Comparison of ENCODE assay signal across 13 cellular contexts in the genomic region with DNA sequence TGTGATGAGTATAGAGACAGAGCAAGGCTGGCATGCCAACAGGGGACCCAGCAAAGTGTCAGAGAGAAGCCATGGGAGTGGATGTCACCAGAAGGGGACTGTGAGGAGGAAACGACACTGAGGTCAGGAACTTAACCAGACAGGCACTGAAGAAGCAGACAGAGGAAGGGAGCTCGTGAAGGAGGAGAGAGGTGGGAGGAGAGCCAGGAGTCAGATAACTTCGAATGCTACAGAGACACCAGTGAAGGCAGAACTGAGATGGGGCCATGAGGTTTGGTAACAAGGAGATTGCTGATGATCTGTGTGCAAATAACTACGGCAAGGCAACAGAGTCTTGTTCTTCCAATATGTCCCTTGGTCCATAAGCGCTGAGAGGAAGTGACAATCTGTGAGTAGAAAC.
DNase-seq lines count a peak whose midpoint lies in the region; ATAC-seq and TF ChIP-seq lines count a peak whose summit lies in the region.
"Had no signal": no experiment of that assay in that cellular context is flagged by ENCODE, and none has a peak within 500 bp of the region (broad histone marks: within the 10 kb centered on the region; RNA-seq: fewer than 3 reads in every experiment).

No MANE protein-coding gene starts in this region.

- TF ChIP-seq CTCF in HFFc6 (IDR thresholded peaks at IDR 0.05) = no peak
- no peak for TF ChIP-seq CTCF in mammary epithelial cell (conservative IDR thresholded peaks at IDR 0.05 in 1 of 2, IDR thresholded peaks at IDR 0.05 in 1 of 2; ENCODE audit: extremely low read depth in 1 of 2, insufficient read depth in 1 of 2, low read depth in 1 of 2, low read length in 2 of 2)
- no peak for TF ChIP-seq CTCF in mesothelial cell of epicardium (IDR thresholded peaks at IDR 0.05; ENCODE audit: unreplicated experiment)
- no peak for TF ChIP-seq CTCF in thoracic aorta (IDR thresholded peaks at IDR 0.05)
- no peak for TF ChIP-seq CTCF in dorsolateral prefrontal cortex (IDR thresholded peaks at IDR 0.05 in 54 of 56, conservative IDR thresholded peaks at IDR 0.05 in 2 of 56; ENCODE audit: low read depth in 1 of 56, partially characterized antibody in 56 of 56)

- H3K9me3 ChIP-seq in mammary epithelial cell (replicated peaks; ENCODE audit: insufficient read depth, low read length) (no peaks in the 10 kb centered on the region), thoracic aorta (no peaks in the 10 kb centered on the region)

- no peaks in the 10 kb centered on the region for H3K36me3 ChIP-seq in mammary epithelial cell (ENCODE audit: insufficient read depth, low read length)
- no peaks in the 10 kb centered on the region for H3K36me3 ChIP-seq in thoracic aorta

- in situ Hi-C loops in mammary epithelial cell (cut with MboI; ENCODE audit: low sequenced_read_pairs in 2 of 2) = no loop called here

- H2AFZ ChIP-seq in mammary epithelial cell (ENCODE audit: low read depth, low read length) = peak overlapping the region; percentile 15

- no peaks in the 10 kb centered on the region for H3K79me2 ChIP-seq in mammary epithelial cell (ENCODE audit: insufficient read depth, low read length)

- CTCF ChIA-PET in mammary epithelial cell (lab: Charles Lee; ENCODE audit: low non-redundant PET) = interaction anchor here (1.0 kb wide), 1 partner anchor 99 kb away, joined by 8 read pairs; no protein-coding TSS in a partner anchor

- H3K9ac ChIP-seq in mammary epithelial cell (ENCODE audit: insufficient read depth, low read length) = no peak overlapping the region

- peak overlapping the region; percentile 66; the same call in 1 of the 2 replicates for H3K27ac Mint-ChIP-seq in HFFc6
- H3K27ac Mint-ChIP-seq in mesothelial cell of epicardium = peak overlapping the region; percentile 57
- H3K27ac Mint-ChIP-seq: activated naive CD8-positive, alpha-beta T cell treated with anti-CD3 and anti-CD28 coated beads, Interleukin-2, amount 10 ng/mL, durations not matched to agents 7 days and 5 days; CD14-positive monocyte had no signal

- H3K4me3 Mint-ChIP-seq in HFFc6 = no peak overlapping the region
- no peak overlapping the region for H3K4me3 Mint-ChIP-seq in mesothelial cell of epicardium
- H3K4me3 Mint-ChIP-seq: activated naive CD8-positive, alpha-beta T cell treated with anti-CD3 and anti-CD28 coated beads, Interleukin-2, amount 10 ng/mL, durations not matched to agents 7 days and 5 days; CD14-positive monocyte had no signal

- DNase-seq in HFFc6 = no peak
- DNase-seq in mammary epithelial cell = no peak
- DNase-seq in mesothelial cell of epicardium (ENCODE audit: low spot score in 2 of 2, unreplicated experiment in 2 of 2) = no peak
- no peak for DNase-seq in thoracic aorta (ENCODE audit: low spot score)
- no peak for DNase-seq in dorsolateral prefrontal cortex
- no peak for DNase-seq in OCI-M2 (lab: John Stamatoyannopoulos, UW; ENCODE audit: unreplicated experiment)
- DNase-seq: activated CD4-positive, CD25-positive, alpha-beta regulatory T cell treated with anti-CD3 and anti-CD28 coated beads, Interleukin-2, amount 50 U/mL, for 72 hours; activated naive CD8-positive, alpha-beta T cell treated with anti-CD3 and anti-CD28 coated beads, Interleukin-2, amount 10 ng/mL, durations not matched to agents 7 days and 5 days; erythroblast; NCI-H1048 had no signal

- dilution Hi-C loops in mammary epithelial cell (cut with HindIII; ENCODE audit: low sequenced_read_pairs) = no loop called here

- H3K27ac ChIP-seq in mammary epithelial cell (ENCODE audit: insufficient read depth, low read depth, low read length) (peak overlapping the region; percentile 68), thoracic aorta (peak overlapping the region; percentile 43 to 62), dorsolateral prefrontal cortex (no peak overlapping the region)

- H3K4me3 ChIP-seq in mammary epithelial cell (replicated peaks in 1 of 3; ENCODE audit: insufficient read depth in 1 of 3, low read depth in 2 of 3, low read length in 3 of 3) = no peak overlapping the region
- no peak overlapping the region for H3K4me3 ChIP-seq in thoracic aorta
- H3K4me3 ChIP-seq in dorsolateral prefrontal cortex = no peak overlapping the region
- H3K4me3 ChIP-seq: lung had no signal

- H3K9me3 Mint-ChIP-seq in HFFc6 (peaks cover 41% of the 10 kb centered on the region), mesothelial cell of epicardium (no peaks in the 10 kb centered on the region)

- H3K4me1 Mint-ChIP-seq in HFFc6 (ENCODE audit: low read depth) (peaks cover 13% of the 10 kb centered on the region), mesothelial cell of epicardium (peaks cover 35% of the 10 kb centered on the region)
- H3K4me1 Mint-ChIP-seq: activated naive CD8-positive, alpha-beta T cell treated with anti-CD3 and anti-CD28 coated beads, Interleukin-2, amount 10 ng/mL, durations not matched to agents 7 days and 5 days had no signal

- no TSS peak for BruUV-seq in mammary epithelial cell (replicated peaks; lab: Mats Ljungman, UMichigan)

- H3K27me3 Mint-ChIP-seq in HFFc6 (ENCODE audit: insufficient read depth) (peaks cover 2% of the 10 kb centered on the region), mesothelial cell of epicardium (ENCODE audit: low read depth) (peaks cover 2% of the 10 kb centered on the region)
- H3K27me3 Mint-ChIP-seq: activated naive CD8-positive, alpha-beta T cell treated with anti-CD3 and anti-CD28 coated beads, Interleukin-2, amount 10 ng/mL, durations not matched to agents 7 days and 5 days had no signal

- ATAC-seq in thoracic aorta (ENCODE audit: insufficient number of reproducible peaks, low FRiP score, low read depth) = no peak
- no peak for ATAC-seq in GM21528 (IDR thresholded peaks at IDR 0.05; ENCODE audit: low FRiP score, unreplicated experiment)

- H3K27me3 ChIP-seq in mammary epithelial cell (ENCODE audit: insufficient read depth, low read length) = no peaks in the 10 kb centered on the region
- no peaks in the 10 kb centered on the region for H3K27me3 ChIP-seq in thoracic aorta (replicated peaks; ENCODE audit: insufficient read depth)
- H3K27me3 ChIP-seq in dorsolateral prefrontal cortex = peaks cover 0 to 3% (median 0%) of the 10 kb centered on the region in 45 donors

- H3K4me1 ChIP-seq in mammary epithelial cell (ENCODE audit: insufficient read depth, low read length) (peaks cover 66% of the 10 kb centered on the region), thoracic aorta (ENCODE audit: control insufficient read depth in 1 of 2, low read depth in 2 of 2) (peaks cover 24 to 35% of the 10 kb centered on the region in 2 donors)

- WGBS in mammary epithelial cell (ENCODE audit: low coverage, missing lambda C conversion rate) = 70% methylated on average over 5 of the region's 5 CpGs

- intact Hi-C loops in mammary epithelial cell (cut with micrococcal nuclease) (loop anchor here (5.0 kb wide), 1 partner anchor 53 kb away; no protein-coding TSS in a partner anchor), dorsolateral prefrontal cortex (cut with DNase I) (no loop called here)

- H4K20me1 ChIP-seq in mammary epithelial cell (ENCODE audit: insufficient read depth, low read length) = no peaks in the 10 kb centered on the region

- peak overlapping the region; percentile 28 for H3K4me2 ChIP-seq in mammary epithelial cell (ENCODE audit: insufficient read depth, low read depth, low read length)

- peaks cover 11% of the 10 kb centered on the region for H3K36me3 Mint-ChIP-seq in HFFc6 (ENCODE audit: low read depth)
- H3K36me3 Mint-ChIP-seq in mesothelial cell of epicardium = no peaks in the 10 kb centered on the region
- H3K36me3 Mint-ChIP-seq: activated naive CD8-positive, alpha-beta T cell treated with anti-CD3 and anti-CD28 coated beads, Interleukin-2, amount 10 ng/mL, durations not matched to agents 7 days and 5 days; CD14-positive monocyte had no signal

Comparison
In these comparisons a context has a peak if more than half of its experiments do, and no peak if none do; other contexts are left out.
1. H3K27ac ChIP-seq: peak in mammary epithelial cell (single experiment) and thoracic aorta (2 of 2); none in dorsolateral prefrontal cortex (0 of 59).